Comparison of ENCODE assay signal across 8 cellular contexts in genomic region chr6:26556263-26557070, GRCh38. TPM values are rescaled to one million over a fixed set of nuclear protein-coding genes. Genes with fewer than 3 reads are reported as not detected.
DNase-seq lines count a peak whose midpoint lies in the region; ATAC-seq and TF ChIP-seq lines count a peak whose summit lies in the region.

No MANE protein-coding gene starts in this region.

- no peaks in the 10 kb centered on the region; the same call in 1 of the 2 replicates for H3K27me3 Mint-ChIP-seq in WTC11 (ENCODE audit: low read depth)

- peaks cover 7% of the 10 kb centered on the region for H3K4me1 Mint-ChIP-seq in WTC11

- no peaks in the 10 kb centered on the region for H3K36me3 ChIP-seq in vagina

- peak overlapping the region; percentile 43 for H3K27ac Mint-ChIP-seq in WTC11

- H3K4me3 ChIP-seq in vagina, result no peak overlapping the region

- peak; percentile 55 for DNase-seq in activated CD4-positive, CD25-positive, alpha-beta regulatory T cell treated with anti-CD3 and anti-CD28 coated beads, Interleukin-2, amount 50 U/mL, for 72 hours
- DNase-seq in NCI-H1694 treated with DMSO at 0.1 percent for 48 hours (lab: John Stamatoyannopoulos, UW) (peak; percentile 87), WTC11 (ENCODE audit: low spot score) (peak; percentile 77), glomerular visceral epithelial cell (ENCODE audit: extremely low spot score) (peak; percentile 79), vagina (ENCODE audit: extremely low spot score in 2 of 2) (no peak)
- DNase-seq in stimulated activated CD4-positive, alpha-beta T cell treated with anti-CD3 and anti-CD28 coated beads, Interleukin-1b, Interleukin-23, amount 100 ng/mL, for 48 hours, result peak; percentile 64

- TF ChIP-seq POLR2A in vagina (IDR thresholded peaks at IDR 0.05), result no peak

- POLR2A ChIA-PET in WTC11 (lab: Charles Lee), result interaction anchor here (0.7 kb wide), 1 partner anchor 357 kb away, joined by 3 read pairs; a partner anchor contains a TSS

- no peaks in the 10 kb centered on the region for H3K9me3 ChIP-seq in vagina

- CTCF ChIA-PET in WTC11 (lab: Charles Lee), result interaction anchor here (0.7 to 2.7 kb wide), 10 partner anchors 13 to 234 kb away, joined by 3 to 13 read pairs (median 4); partner anchors contain the start of gene HMGN4

- peaks cover 1% of the 10 kb centered on the region; the same call in 1 of the 2 replicates for H3K36me3 Mint-ChIP-seq in WTC11

- no peak overlapping the region for H3K27ac ChIP-seq in vagina

- H3K9me3 Mint-ChIP-seq in WTC11, result peaks cover 7% of the 10 kb centered on the region

- intact Hi-C loops in vagina (cut with DNase I), result loop anchor here (10.0 kb wide), 1 partner anchor 1278 kb away; a partner anchor contains a TSS

- no peaks in the 10 kb centered on the region for H3K27me3 ChIP-seq in vagina

- no peak overlapping the region for H3K4me3 Mint-ChIP-seq in WTC11

- TF ChIP-seq CTCF in WTC11 (IDR thresholded peaks at IDR 0.05) (no peak), vagina (IDR thresholded peaks at IDR 0.05) (no peak)

- no peak for ATAC-seq in activated CD4-positive, CD25-positive, alpha-beta regulatory T cell treated with anti-CD3 and anti-CD28 coated beads, Interleukin-2, amount 50 U/mL, for 24 hours
- ATAC-seq in WTC11 (peak; percentile 73), GM19351 (IDR thresholded peaks at IDR 0.05; ENCODE audit: unreplicated experiment) (no peak)

- H3K4me1 ChIP-seq in vagina, result peaks cover 7% of the 10 kb centered on the region

TF ChIP-seq in WTC11, 78 proteins besides CTCF, POLR2A, EP300 and RAD21:
- 0 out of 2 replicates have a peak, but pooled peaks have one; percentile 57 for TF ChIP-seq RORB (CRISPR knock-in tag; IDR thresholded peaks at IDR 0.05)
- peak; percentile 50; the same call in 1 of the 2 replicates for TF ChIP-seq SP1 (CRISPR knock-in tag; conservative IDR thresholded peaks at IDR 0.05)
- peak; percentile 52; the same call in 1 of the 2 replicates for TF ChIP-seq HMGXB4 (CRISPR knock-in tag; IDR thresholded peaks at IDR 0.05)
- TF ChIP-seq MYBL2 (CRISPR knock-in tag; IDR thresholded peaks at IDR 0.05), result 0 out of 2 replicates have a peak, but pooled peaks have one; percentile 41
- no peak for TF ChIP-seq OVOL2 (CRISPR knock-in tag; IDR thresholded peaks at IDR 0.05; ENCODE audit: borderline replicate concordance)
- 0 out of 2 replicates have a peak, but pooled peaks have one; percentile 53 for TF ChIP-seq ETV6 (CRISPR knock-in tag; IDR thresholded peaks at IDR 0.05)
- no peak for TF ChIP-seq ZNF219 (CRISPR knock-in tag; IDR thresholded peaks at IDR 0.05; ENCODE audit: borderline replicate concordance)
- TF ChIP-seq TEAD1 (CRISPR knock-in tag; IDR thresholded peaks at IDR 0.05), result peak; percentile 20; the same call in 1 of the 2 replicates
- TF ChIP-seq FOXP4 (CRISPR knock-in tag; IDR thresholded peaks at IDR 0.05), result no peak
- no peak for TF ChIP-seq ZNF416 (CRISPR knock-in tag; IDR thresholded peaks at IDR 0.05)
- peak; percentile 64; the same call in 1 of the 2 replicates for TF ChIP-seq GABPB1 (CRISPR knock-in tag; IDR thresholded peaks at IDR 0.05)
- TF ChIP-seq NFATC4 (CRISPR knock-in tag; IDR thresholded peaks at IDR 0.05), result peak; percentile 78; the same call in 1 of the 2 replicates
- TF ChIP-seq ZNF232 (CRISPR knock-in tag; IDR thresholded peaks at IDR 0.05), result 0 out of 2 replicates have a peak, but pooled peaks have one; percentile 18
- TF ChIP-seq ZBTB43 (CRISPR knock-in tag; IDR thresholded peaks at IDR 0.05), result 0 out of 2 replicates have a peak, but pooled peaks have one; percentile 28
- peak; percentile 51; the same call in 1 of the 2 replicates for TF ChIP-seq EMX1 (CRISPR knock-in tag; IDR thresholded peaks at IDR 0.05)

RNA-seq across cellular contexts. Expression of gene HMGN4, which starts 18.3 kb away (rescaled TPM):
- total RNA-seq in WTC11 (2021) (57.1 to 67.4 TPM (median 57.6 TPM) in 3 replicates), vagina (58.4 TPM)

RNA-seq across cellular contexts. Expression of gene ABT1, which starts 40.3 kb away (rescaled TPM):
- total RNA-seq in WTC11 (2021) (21.0 to 22.1 TPM (median 21.6 TPM) in 3 replicates), vagina (24.8 TPM)

RNA-seq across cellular contexts. Expression of gene BTN1A1, which starts 56.4 kb away (rescaled TPM):
- total RNA-seq in WTC11 (2021), result 0.14 to 0.15 TPM in 2 of 3 replicates, not detected in the other
- total RNA-seq in vagina, result not detected

Comparison
In these comparisons a context has a peak if more than half of its experiments do, and no peak if none do; other contexts are left out.
1. DNase-seq: peak in activated CD4-positive, CD25-positive, alpha-beta regulatory T cell treated with anti-CD3 and anti-CD28 coated beads, Interleukin-2, amount 50 U/mL, for 72 hours (single experiment), NCI-H1694 treated with DMSO at 0.1 percent for 48 hours (single experiment), WTC11 (single experiment), glomerular visceral epithelial cell (single experiment) and stimulated activated CD4-positive, alpha-beta T cell treated with anti-CD3 and anti-CD28 coated beads, Interleukin-1b, Interleukin-23, amount 100 ng/mL, for 48 hours (single experiment); none in vagina (0 of 2).